Comparison of ENCODE assay signal across 8 cellular contexts in the genomic region with DNA sequence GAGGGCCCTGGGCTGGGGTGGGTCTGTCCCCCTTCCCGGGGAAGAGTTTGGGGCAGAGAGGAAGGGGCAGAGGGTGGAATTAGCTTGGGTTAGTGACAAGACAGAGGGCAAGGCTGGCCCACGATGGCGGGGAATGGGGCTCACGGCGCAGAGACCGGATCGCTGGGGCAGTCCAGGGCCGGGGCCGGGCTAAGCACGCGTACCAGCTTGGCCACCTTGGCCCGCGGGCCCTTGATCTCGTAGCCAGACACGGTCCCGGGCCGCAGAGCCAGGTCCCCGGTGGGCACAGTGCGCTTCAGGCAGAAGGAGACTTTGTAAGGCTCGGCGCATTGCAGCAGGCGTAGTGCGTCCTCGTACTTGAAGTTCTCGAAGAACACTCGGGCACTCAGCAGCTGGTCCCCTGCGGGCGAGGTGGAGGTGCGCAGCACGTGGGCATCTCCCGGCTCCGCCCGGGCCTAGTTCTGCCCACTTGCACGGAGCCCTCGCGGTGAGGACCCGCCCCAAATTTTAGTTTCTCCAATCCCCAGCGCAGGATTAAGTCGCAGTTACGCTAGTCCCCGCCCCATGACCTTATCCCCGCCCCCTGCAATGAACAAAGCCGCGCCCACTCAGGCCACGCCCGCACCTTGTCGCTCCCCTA. TPM values are rescaled to one million over a fixed set of nuclear protein-coding genes. Genes with fewer than 3 reads are reported as not detected.
DNase-seq lines count a peak whose midpoint lies in the region; ATAC-seq and TF ChIP-seq lines count a peak whose summit lies in the region.

No MANE protein-coding gene starts in this region.

- no peak overlapping the region for H4K91ac ChIP-seq in H9 (ENCODE audit: insufficient read length, low read depth, low read length)

- H3K4me1 ChIP-seq in H9 (ENCODE audit: insufficient read depth, low read length), result no peaks in the 10 kb centered on the region

- H2BK5ac ChIP-seq in H9 (ENCODE audit: insufficient read length, low read length), result no peak overlapping the region

- peaks cover 19% of the 10 kb centered on the region for H3K27me3 Mint-ChIP-seq in H9 (ENCODE audit: low read depth)

- H2BK20ac ChIP-seq in H9 (ENCODE audit: low read depth, low read length, poor library complexity, severe bottlenecking), result no peak overlapping the region

- H3K18ac ChIP-seq in H9 (ENCODE audit: insufficient read length, low read depth, low read length), result no peak overlapping the region

- no peaks in the 10 kb centered on the region for H3K9me3 ChIP-seq in H9 (ENCODE audit: control insufficient read depth, low read depth, low read length)

- H3K14ac ChIP-seq in H9 (ENCODE audit: insufficient read depth, low read length), result no peak overlapping the region; the same call in 1 of the 2 replicates

- peak overlapping the region in 1 of 2 experiments; percentile 65; a peak in 4 of 5 replicates for H3K4me3 Mint-ChIP-seq in H9

- H2AK5ac ChIP-seq in H9 (ENCODE audit: insufficient read length, low read length), result no peak overlapping the region

- H2BK12ac ChIP-seq in H9 (ENCODE audit: insufficient read length, low read depth, low read length), result no peak overlapping the region

- no peak overlapping the region for H3T11ph ChIP-seq in H9 (ENCODE audit: low read length)

- TF ChIP-seq CTCF in H9 (conservative IDR thresholded peaks at IDR 0.05) (no peak), choroid plexus epithelial cell (conservative IDR thresholded peaks at IDR 0.05; ENCODE audit: low read depth, low read length) (no peak)

- H2AFZ ChIP-seq in H9 (ENCODE audit: low read length), result no peak overlapping the region

- H2BK120ac ChIP-seq in H9 (ENCODE audit: low read depth, low read length, poor library complexity, severe bottlenecking), result no peak overlapping the region

- no peaks in the 10 kb centered on the region; a peak in 1 of 5 replicates for H3K9me3 Mint-ChIP-seq in H9

- H3K27me3 ChIP-seq in H9 (ENCODE audit: insufficient read depth, low read length), result no peaks in the 10 kb centered on the region; the same call in 1 of the 2 replicates

- H3K4ac ChIP-seq in H9 (ENCODE audit: low read depth, low read length), result no peak overlapping the region

- peak; percentile 96 for DNase-seq in H9
- DNase-seq in activated CD4-positive, alpha-beta T cell treated with anti-CD3 and anti-CD28 coated beads for 1 hour, result peak; percentile 47
- DNase-seq in choroid plexus epithelial cell (ENCODE audit: low read depth), result peak; percentile 49
- DNase-seq in retina, result peak; percentile 64
- DNase-seq in cortex of kidney (lab: John Stamatoyannopoulos, UW), result no peak
- DNase-seq in SHP77 treated with DMSO at 0.1 percent for 48 hours (lab: John Stamatoyannopoulos, UW), result no peak

- H3K9ac ChIP-seq in H9 (ENCODE audit: extremely low read depth, insufficient read length, low read length), result no peak overlapping the region

- H4K5ac ChIP-seq in H9 (ENCODE audit: insufficient read length, low read depth, low read length), result no peak overlapping the region

- no peak overlapping the region for H3K27ac ChIP-seq in H9 (ENCODE audit: insufficient read length, low read depth, low read length)

- H3K27ac Mint-ChIP-seq in H9, result no peak overlapping the region

- H3K56ac ChIP-seq in H9 (ENCODE audit: insufficient read length, low read depth, low read length), result no peak overlapping the region

- H3K4me1 Mint-ChIP-seq in H9, result peaks cover 12 to 19% of the 10 kb centered on the region in 2 experiments

- H3K4me2 ChIP-seq in H9 (ENCODE audit: insufficient read depth, insufficient read length, low read length), result peak overlapping the region; percentile 15

- peaks cover 7% of the 10 kb centered on the region for H3K23me2 ChIP-seq in H9 (ENCODE audit: insufficient read length, low read depth, low read length, poor library complexity, severe bottlenecking)

- H3K23ac ChIP-seq in H9 (ENCODE audit: insufficient read length, low read depth, low read length), result no peak overlapping the region

- no peaks in the 10 kb centered on the region for H3K79me2 ChIP-seq in H9 (ENCODE audit: insufficient read depth, low read length)

- H3K36me3 Mint-ChIP-seq in H9 (ENCODE audit: insufficient read depth in 1 of 3, low read depth in 3 of 3), result no peaks in the 10 kb centered on the region; a peak in 1 of 7 replicates

- ATAC-seq in HG03280 (IDR thresholded peaks at IDR 0.05; ENCODE audit: unreplicated experiment), result no peak
- ATAC-seq in HG03196 (IDR thresholded peaks at IDR 0.05; ENCODE audit: unreplicated experiment), result no peak

- peak overlapping the region; percentile 18 for H3K4me3 ChIP-seq in choroid plexus epithelial cell (ENCODE audit: low read depth, low read length)

- H3K79me1 ChIP-seq in H9 (ENCODE audit: insufficient read depth, low read depth, low read length, poor library complexity, severe bottlenecking), result no peaks in the 10 kb centered on the region

- no peak overlapping the region for H4K8ac ChIP-seq in H9 (replicated peaks; ENCODE audit: insufficient read length, low read depth, low read length)

- no CpG with 5 or more reads among the region's 47 CpGs for WGBS in H9 (ENCODE audit: extremely low coverage, insufficient read length, low lambda C conversion rate)

- H2BK15ac ChIP-seq in H9 (ENCODE audit: low read depth, low read length), result no peak overlapping the region

- H4K20me1 ChIP-seq in H9 (ENCODE audit: control insufficient read depth, insufficient read depth, insufficient read length), result no peaks in the 10 kb centered on the region

RNA-seq across cellular contexts. Expression of gene HIPK4, which starts 8.6 kb away (rescaled TPM):
- 0.15 TPM in 1 of 2 replicates, not detected in the other for total RNA-seq in H9 (2021)

RNA-seq across cellular contexts. Expression of gene PRX, which starts 14.6 kb away (rescaled TPM):
- total RNA-seq in H9 (2021), result 3.8 and 4.0 TPM in 2 replicates

RNA-seq across cellular contexts. Expression of gene SERTAD1, which starts 27.3 kb away (rescaled TPM):
- 7.9 and 9.3 TPM in 2 replicates for total RNA-seq in H9 (2021)

RNA-seq across cellular contexts. Expression of gene SERTAD3, which starts 45.6 kb away (rescaled TPM):
- 30.9 and 32.2 TPM in 2 replicates for total RNA-seq in H9 (2021)

RNA-seq across cellular contexts. Expression of gene PLD3, which starts 50.0 kb away (rescaled TPM):
- 191 and 194 TPM in 2 replicates for total RNA-seq in H9 (2021)

Comparison
In these comparisons a context has a peak if more than half of its experiments do, and no peak if none do; other contexts are left out.
1. DNase-seq: peak in H9 (single experiment), activated CD4-positive, alpha-beta T cell treated with anti-CD3 and anti-CD28 coated beads for 1 hour (single experiment), choroid plexus epithelial cell (single experiment) and retina (single experiment); none in cortex of kidney (single experiment) and SHP77 treated with DMSO at 0.1 percent for 48 hours (single experiment).